8 cellular contexts compared by ENCODE assay signal in the genomic region with DNA sequence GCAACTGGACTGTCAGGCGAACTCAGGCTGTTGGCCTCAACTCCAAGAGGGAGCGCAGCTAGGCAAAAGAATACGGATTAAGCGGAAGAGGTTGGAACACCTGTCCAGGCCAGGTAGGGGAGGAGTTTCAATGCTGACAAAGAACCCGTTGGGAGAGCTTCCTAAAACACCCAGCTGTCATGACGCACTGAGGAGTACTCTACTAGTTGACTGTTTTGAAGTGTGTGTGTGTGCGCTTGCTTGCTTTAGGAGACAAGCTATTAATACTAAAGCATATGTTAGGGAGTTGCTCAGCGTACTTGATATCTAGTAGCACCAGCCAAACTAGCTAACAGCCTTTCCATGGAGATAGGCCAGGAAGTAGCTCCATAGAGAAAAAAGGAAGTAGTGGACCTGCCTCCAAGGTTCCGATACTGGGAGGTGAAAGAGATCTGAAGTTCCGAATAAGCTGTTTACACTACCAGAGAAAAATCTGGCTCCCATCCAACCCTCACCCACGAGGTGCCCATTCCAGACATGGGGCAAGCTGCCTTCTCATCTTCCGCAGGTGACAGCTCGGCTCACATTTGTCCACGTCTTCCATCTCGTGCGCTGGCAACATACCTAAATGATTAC. TPM values are rescaled to one million over a fixed set of nuclear protein-coding genes. Genes with fewer than 3 reads are reported as not detected.
DNase-seq lines count a peak whose midpoint lies in the region; ATAC-seq and TF ChIP-seq lines count a peak whose summit lies in the region.

No MANE protein-coding gene starts in this region.

- peak in 1 of 2 donors; percentile 7 for TF ChIP-seq POLR2A in sigmoid colon (IDR thresholded peaks at IDR 0.05)

- H3K4me3 ChIP-seq in right cardiac atrium (ENCODE audit: low read length) (peak overlapping the region; percentile 98), sigmoid colon (peak overlapping the region; percentile 90 to 98 (median 94))

- H3K27me3 ChIP-seq in right cardiac atrium (ENCODE audit: control insufficient read depth, insufficient read depth), result no peaks in the 10 kb centered on the region
- no peaks in the 10 kb centered on the region for H3K27me3 ChIP-seq in sigmoid colon

- peaks cover 15% of the 10 kb centered on the region for H3K4me1 Mint-ChIP-seq in activated T-helper 2 cell treated with anti-CD3 and anti-CD28 coated beads, Interferon-gamma antibody, Interleukin-2, Interleukin-4, amounts not matched to agents 10 μg/mL and 5 μg/mL and 100 μg/mL, durations not matched to agents 14 hours and 24 hours and 36 hours (ENCODE audit: low read depth)

- peak overlapping the region; percentile 59 for H3K4me3 Mint-ChIP-seq in activated T-helper 2 cell treated with anti-CD3 and anti-CD28 coated beads, Interferon-gamma antibody, Interleukin-2, Interleukin-4, amounts not matched to agents 10 μg/mL and 5 μg/mL and 100 μg/mL, durations not matched to agents 14 hours and 24 hours and 36 hours (ENCODE audit: low read depth)

- no peak overlapping the region for H3K27ac Mint-ChIP-seq in activated T-helper 2 cell treated with anti-CD3 and anti-CD28 coated beads, Interferon-gamma antibody, Interleukin-2, Interleukin-4, amounts not matched to agents 10 μg/mL and 5 μg/mL and 100 μg/mL, durations not matched to agents 14 hours and 24 hours and 36 hours

- no peak for TF ChIP-seq EP300 in sigmoid colon (IDR thresholded peaks at IDR 0.05)

- H3K9me3 Mint-ChIP-seq in activated T-helper 2 cell treated with anti-CD3 and anti-CD28 coated beads, Interferon-gamma antibody, Interleukin-2, Interleukin-4, amounts not matched to agents 10 μg/mL and 5 μg/mL and 100 μg/mL, durations not matched to agents 14 hours and 24 hours and 36 hours, result no peaks in the 10 kb centered on the region

- DNase-seq in GM20000 (ENCODE audit: low spot score) (peak; percentile 20), NCI-H2107 (lab: John Stamatoyannopoulos, UW) (peak; percentile 64), right cardiac atrium (peak in 1 of 3 donors; percentile 50), sigmoid colon (peak; percentile 71), D341Med (ENCODE audit: low spot score) (no peak)
- DNase-seq in activated T-helper 2 cell treated with anti-CD3 and anti-CD28 coated beads, Interferon-gamma antibody, Interleukin-2, Interleukin-4, amounts not matched to agents 10 μg/mL and 5 μg/mL and 100 μg/mL, durations not matched to agents 14 hours and 24 hours and 36 hours (ENCODE audit: low spot score), result no peak

- H3K27ac ChIP-seq in right cardiac atrium (ENCODE audit: low read length) (peak overlapping the region; percentile 30), sigmoid colon (peak overlapping the region in 3 of 4 donors; percentile 78 to 81 (median 80))

- 35% methylated on average over 16 of the region's 16 CpGs for WGBS in right cardiac atrium
- WGBS in sigmoid colon, 2 donors, result 8 to 32% methylated on average over 16 of the region's 16 CpGs

- peaks cover 3% of the 10 kb centered on the region for H3K36me3 Mint-ChIP-seq in activated T-helper 2 cell treated with anti-CD3 and anti-CD28 coated beads, Interferon-gamma antibody, Interleukin-2, Interleukin-4, amounts not matched to agents 10 μg/mL and 5 μg/mL and 100 μg/mL, durations not matched to agents 14 hours and 24 hours and 36 hours (ENCODE audit: low read depth)

- H3K36me3 ChIP-seq in sigmoid colon, result no peaks in the 10 kb centered on the region

- peak; percentile 7 to 14 for ATAC-seq in right cardiac atrium
- ATAC-seq in GM18873 (IDR thresholded peaks at IDR 0.05; ENCODE audit: low FRiP score, unreplicated experiment), result no peak
- no peak for ATAC-seq in GM18858 (IDR thresholded peaks at IDR 0.05; ENCODE audit: unreplicated experiment)

- intact Hi-C loops in activated T-helper 2 cell treated with anti-CD3 and anti-CD28 coated beads, Interferon-gamma antibody, Interleukin-2, Interleukin-4, amounts not matched to agents 10 μg/mL and 5 μg/mL and 100 μg/mL, durations not matched to agents 14 hours and 24 hours and 36 hours (cut with micrococcal nuclease), result loop anchor here (5.0 kb wide), 1 partner anchor 170 kb away; no protein-coding TSS in a partner anchor
- intact Hi-C loops in right cardiac atrium (cut with DNase I) (loop anchor here in 3 of 4 donors (5.0 to 10.0 kb wide), 3 partner anchors 178 to 400 kb away; no protein-coding TSS in a partner anchor), sigmoid colon (cut with DNase I) (loop anchor here (5.0 to 10.0 kb wide), 3 partner anchors 108 to 230 kb away; no protein-coding TSS in a partner anchor)

- peaks cover 57% of the 10 kb centered on the region for H3K27me3 Mint-ChIP-seq in activated T-helper 2 cell treated with anti-CD3 and anti-CD28 coated beads, Interferon-gamma antibody, Interleukin-2, Interleukin-4, amounts not matched to agents 10 μg/mL and 5 μg/mL and 100 μg/mL, durations not matched to agents 14 hours and 24 hours and 36 hours (ENCODE audit: low read depth)

- H3K9me3 ChIP-seq in right cardiac atrium (ENCODE audit: control insufficient read depth, low read length) (no peaks in the 10 kb centered on the region), sigmoid colon (no peaks in the 10 kb centered on the region)

- peaks cover 2% of the 10 kb centered on the region for H3K4me1 ChIP-seq in right cardiac atrium (ENCODE audit: control insufficient read depth, insufficient read depth, low read length)
- H3K4me1 ChIP-seq in sigmoid colon, result peaks cover 0 to 17% (median 13%) of the 10 kb centered on the region in 4 donors

- TF ChIP-seq CTCF in GM20000 (IDR thresholded peaks at IDR 0.05; ENCODE audit: extremely low read depth, missing control alignments) (no peak), sigmoid colon (IDR thresholded peaks at IDR 0.05) (no peak)

RNA-seq across cellular contexts. Expression of a gene that starts 1.0 kb away (rescaled TPM):
- 0.32 and 0.37 TPM in 2 replicates for total RNA-seq in activated T-helper 2 cell treated with anti-CD3 and anti-CD28 coated beads, Interferon-gamma antibody, Interleukin-2, Interleukin-4, amounts not matched to agents 10 μg/mL and 5 μg/mL and 100 μg/mL, durations not matched to agents 14 hours and 24 hours and 36 hours
- 10 to 100 TPM; 15.8 to 21.8 (median 20.0) TPM for total RNA-seq in right cardiac atrium
- polyA plus RNA-seq in right cardiac atrium, result 13.1 TPM
- 10 to 100 TPM; 13.4 to 26.3 (median 18.4) TPM for total RNA-seq in sigmoid colon
- 10 to 100 TPM; 15.6 to 30.7 (median 20.7) TPM for polyA plus RNA-seq in sigmoid colon

Comparison
In these comparisons a context has a peak if more than half of its experiments do, and no peak if none do; other contexts are left out.
1. DNase-seq: peak in GM20000 (single experiment), NCI-H2107 (single experiment) and sigmoid colon (single experiment); none in activated T-helper 2 cell treated with anti-CD3 and anti-CD28 coated beads, Interferon-gamma antibody, Interleukin-2, Interleukin-4, amounts not matched to agents 10 μg/mL and 5 μg/mL and 100 μg/mL, durations not matched to agents 14 hours and 24 hours and 36 hours (single experiment) and D341Med (single experiment).
2. ATAC-seq: peak in right cardiac atrium (2 of 2); none in GM18873 (single experiment) and GM18858 (single experiment).
3. RNA of a gene that starts 1.0 kb away (total RNA-seq): 15.8 to 21.8 TPM in right cardiac atrium and 13.4 to 26.3 TPM in sigmoid colon; 0.32 to 0.37 TPM in activated T-helper 2 cell treated with anti-CD3 and anti-CD28 coated beads, Interferon-gamma antibody, Interleukin-2, Interleukin-4, amounts not matched to agents 10 μg/mL and 5 μg/mL and 100 μg/mL, durations not matched to agents 14 hours and 24 hours and 36 hours; every median in the first group is over 10 times any median in the second.